In genomic region chr4:79935264-79935663, GRCh38 we compare ENCODE assay signal across 13 cellular contexts.
DNase-seq lines count a peak whose midpoint lies in the region; ATAC-seq and TF ChIP-seq lines count a peak whose summit lies in the region.
"Had no signal": no experiment of that assay in that cellular context is flagged by ENCODE, and none has a peak within 500 bp of the region (broad histone marks: within the 10 kb centered on the region; RNA-seq: fewer than 3 reads in every experiment).

No MANE protein-coding gene starts in this region.

- peaks cover 7% of the 10 kb centered on the region for H3K4me1 Mint-ChIP-seq in chondrocyte (ENCODE audit: low read depth)
- H3K4me1 Mint-ChIP-seq in nephron = peaks cover 19% of the 10 kb centered on the region
- no peaks in the 10 kb centered on the region for H3K4me1 Mint-ChIP-seq in stimulated activated naive B cell treated with anti-CD40 and anti-IgM and Interleukin-4, amounts not matched to agents 10 μg/mL and 1 μg/mL and 100 μg/mL, for 72 hours

- H3K36me3 Mint-ChIP-seq in chondrocyte (ENCODE audit: low read depth) (no peaks in the 10 kb centered on the region), nephron (ENCODE audit: low read depth) (peaks cover 3% of the 10 kb centered on the region)
- H3K36me3 Mint-ChIP-seq in stimulated activated naive B cell treated with anti-CD40 and anti-IgM and Interleukin-4, amounts not matched to agents 10 μg/mL and 1 μg/mL and 100 μg/mL, for 72 hours = peaks cover 0 to 3% of the 10 kb centered on the region in 2 donors

- H3K4me3 Mint-ChIP-seq in chondrocyte (ENCODE audit: unreplicated experiment) (no peak overlapping the region), nephron (no peak overlapping the region)
- H3K4me3 Mint-ChIP-seq in stimulated activated naive B cell treated with anti-CD40 and anti-IgM and Interleukin-4, amounts not matched to agents 10 μg/mL and 1 μg/mL and 100 μg/mL, for 72 hours = no peak overlapping the region
- H3K4me3 Mint-ChIP-seq: CD4-positive, alpha-beta T cell had no signal

- H3K9me3 Mint-ChIP-seq in chondrocyte (ENCODE audit: low read depth) = no peaks in the 10 kb centered on the region
- no peaks in the 10 kb centered on the region for H3K9me3 Mint-ChIP-seq in nephron
- no peaks in the 10 kb centered on the region for H3K9me3 Mint-ChIP-seq in stimulated activated naive B cell treated with anti-CD40 and anti-IgM and Interleukin-4, amounts not matched to agents 10 μg/mL and 1 μg/mL and 100 μg/mL, for 72 hours
- H3K9me3 Mint-ChIP-seq: CD4-positive, alpha-beta T cell had no signal

- intact Hi-C loops in Right ventricle myocardium inferior (cut with DNase I) = no loop called here

- TF ChIP-seq CTCF in chondrocyte (IDR thresholded peaks at IDR 0.05) (no peak), nephron (IDR thresholded peaks at IDR 0.05; ENCODE audit: unreplicated experiment in 3 of 3) (no peak)

- H3K27me3 Mint-ChIP-seq in chondrocyte (ENCODE audit: low read depth) = no peaks in the 10 kb centered on the region
- H3K27me3 Mint-ChIP-seq in nephron (ENCODE audit: low read depth) = no peaks in the 10 kb centered on the region
- no peaks in the 10 kb centered on the region for H3K27me3 Mint-ChIP-seq in stimulated activated naive B cell treated with anti-CD40 and anti-IgM and Interleukin-4, amounts not matched to agents 10 μg/mL and 1 μg/mL and 100 μg/mL, for 72 hours
- H3K27me3 Mint-ChIP-seq: CD4-positive, alpha-beta T cell had no signal

- ATAC-seq in Right ventricle myocardium inferior (no peak), GM18858 (IDR thresholded peaks at IDR 0.05; ENCODE audit: unreplicated experiment) (no peak)
- ATAC-seq in stimulated activated naive B cell treated with anti-CD40 and anti-IgM and Interleukin-4, amounts not matched to agents 10 μg/mL and 1 μg/mL and 100 μg/mL, for 72 hours (replicated peaks) = no peak
- ATAC-seq: A549 had no signal

- DNase-seq in NCI-H1105 treated with DMSO at 0.1 percent for 48 hours (lab: John Stamatoyannopoulos, UW) (peak; percentile 19), NCI-H1105 (lab: John Stamatoyannopoulos, UW) (no peak), chondrocyte (ENCODE audit: low spot score) (no peak), Right ventricle myocardium inferior (ENCODE audit: missing footprints) (no peak)
- DNase-seq in stimulated activated naive B cell treated with anti-CD40 and anti-IgM and Interleukin-4, amounts not matched to agents 10 μg/mL and 1 μg/mL and 100 μg/mL, for 72 hours = no peak
- DNase-seq: AML-193; Caco-2; CD4-positive, alpha-beta T cell; GM23248; IMR-90 had no signal

- H3K27ac Mint-ChIP-seq in chondrocyte (ENCODE audit: unreplicated experiment) (peak overlapping the region; percentile 67), nephron (peak overlapping the region; percentile 47 to 81 (median 81))
- H3K27ac Mint-ChIP-seq in stimulated activated naive B cell treated with anti-CD40 and anti-IgM and Interleukin-4, amounts not matched to agents 10 μg/mL and 1 μg/mL and 100 μg/mL, for 72 hours = no peak overlapping the region
- H3K27ac Mint-ChIP-seq: CD4-positive, alpha-beta T cell had no signal
